Comparison of ENCODE assay signal across 1 cellular context in genomic region chr17:41131979-41132378, GRCh38.
TF ChIP-seq lines count a peak whose summit lies in the region.

No MANE protein-coding gene starts in this region.

TF ChIP-seq in IMR-90, 13 proteins besides CTCF, POLR2A, EP300 and RAD21:
- TF ChIP-seq RFX5 (IDR thresholded peaks at IDR 0.05; ENCODE audit: low read depth, low read length) (no peak), FOS (IDR thresholded peaks at IDR 0.05; ENCODE audit: low read depth, low read length) (peak; percentile 57; the same call in 1 of the 2 replicates)
